In genomic region chr13:23752111-23753001, GRCh38 we compare ENCODE assay signal across 9 cellular contexts.
DNase-seq lines count a peak whose midpoint lies in the region; ATAC-seq, FAIRE-seq and TF ChIP-seq lines count a peak whose summit lies in the region.
"Had no signal": no experiment of that assay in that cellular context is flagged by ENCODE, and none has a peak within 500 bp of the region (broad histone marks: within the 10 kb centered on the region; RNA-seq: fewer than 3 reads in every experiment).

No MANE protein-coding gene starts in this region.

- no peak for TF ChIP-seq EP300 in sigmoid colon (IDR thresholded peaks at IDR 0.05)

- no peaks in the 10 kb centered on the region for H3K27me3 Mint-ChIP-seq in endothelial cell (ENCODE audit: unreplicated experiment)

- H3K9me3 ChIP-seq in kidney (ENCODE audit: control insufficient read depth in 1 of 2, low read length in 2 of 2), result no peaks in the 10 kb centered on the region
- no peaks in the 10 kb centered on the region for H3K9me3 ChIP-seq in sigmoid colon

- peaks cover 11% of the 10 kb centered on the region for H3K4me1 Mint-ChIP-seq in endothelial cell (ENCODE audit: unreplicated experiment)

- H3K4me1 ChIP-seq in foreskin keratinocyte (peaks cover 25% of the 10 kb centered on the region), kidney (ENCODE audit: control insufficient read depth in 1 of 2, insufficient read depth in 1 of 2, low read depth in 1 of 2, low read length in 2 of 2) (peaks cover 2 to 9% of the 10 kb centered on the region in 2 donors), sigmoid colon (no peaks in the 10 kb centered on the region)

- WGBS in sigmoid colon, 2 donors, result 38 to 52% methylated on average over 1 of the region's 1 CpG

- no peak overlapping the region for H3K9ac ChIP-seq in kidney (ENCODE audit: low read length in 2 of 2)

- peak overlapping the region; percentile 96 for H3K27ac ChIP-seq in foreskin keratinocyte
- H3K27ac ChIP-seq in kidney (ENCODE audit: low read depth in 2 of 2, low read length in 2 of 2), result no peak overlapping the region
- no peak overlapping the region for H3K27ac ChIP-seq in sigmoid colon

- no peak for TF ChIP-seq POLR2A in sigmoid colon (IDR thresholded peaks at IDR 0.05)

- H3K36me3 ChIP-seq in kidney (ENCODE audit: control insufficient read depth in 1 of 2, insufficient read depth in 2 of 2, low read length in 2 of 2) (peaks cover 3 to 4% of the 10 kb centered on the region in 2 donors), sigmoid colon (peaks cover 0 to 5% (median 0%) of the 10 kb centered on the region in 4 donors)

- intact Hi-C loops in kidney (cut with DNase I) (no loop called here), sigmoid colon (cut with DNase I) (no loop called here)

- FAIRE-seq in kidney (lab: Jason Lieb, UNC), result no peak

- peak; percentile 77 for ATAC-seq in GM18520 (IDR thresholded peaks at IDR 0.05; ENCODE audit: unreplicated experiment)
- peak; percentile 71 for ATAC-seq in GM21619 (IDR thresholded peaks at IDR 0.05; ENCODE audit: unreplicated experiment)
- ATAC-seq in HG03558 (IDR thresholded peaks at IDR 0.05; ENCODE audit: extremely low read depth, unreplicated experiment), result peak; percentile 85
- no peak for ATAC-seq in foreskin keratinocyte

- no peaks in the 10 kb centered on the region for H3K27me3 ChIP-seq in foreskin keratinocyte
- no peaks in the 10 kb centered on the region for H3K27me3 ChIP-seq in sigmoid colon

- H3K4me3 Mint-ChIP-seq in endothelial cell (ENCODE audit: unreplicated experiment), result no peak overlapping the region

- no peaks in the 10 kb centered on the region for H3K36me3 Mint-ChIP-seq in endothelial cell (ENCODE audit: low read depth, unreplicated experiment)

- H3K4me3 ChIP-seq in kidney (ENCODE audit: low read length in 2 of 2) (no peak overlapping the region), sigmoid colon (no peak overlapping the region)

- TF ChIP-seq CTCF in foreskin keratinocyte (conservative IDR thresholded peaks at IDR 0.05) (no peak), kidney (IDR thresholded peaks at IDR 0.05; ENCODE audit: borderline replicate concordance, extremely low read depth, insufficient read depth) (no peak), sigmoid colon (IDR thresholded peaks at IDR 0.05) (no peak), endothelial cell (IDR thresholded peaks at IDR 0.05; ENCODE audit: unreplicated experiment) (no peak)

- H3K9me3 Mint-ChIP-seq in endothelial cell (ENCODE audit: unreplicated experiment), result no peaks in the 10 kb centered on the region

- H3K27ac Mint-ChIP-seq in endothelial cell (ENCODE audit: unreplicated experiment), result no peak overlapping the region

- peak in 1 of 2 donors; percentile 23 for DNase-seq in foreskin keratinocyte
- DNase-seq in kidney, result no peak
- no peak for DNase-seq in sigmoid colon
- no peak for DNase-seq in endothelial cell (ENCODE audit: low spot score)
- no peak for DNase-seq in stimulated activated CD8-positive, alpha-beta memory T cell treated with anti-CD3 and anti-CD28 coated beads, Interleukin-4, amount 100 ng/mL, for 48 hours
- DNase-seq: NCI-H345 had no signal
